In genomic region chr10:52194188-52194587, GRCh38 we compare ENCODE assay signal across 4 cellular contexts.
"Had no signal": no experiment of that assay in that cellular context is flagged by ENCODE, and none has a peak within 500 bp of the region (broad histone marks: within the 10 kb centered on the region; RNA-seq: fewer than 3 reads in every experiment).

No MANE protein-coding gene starts in this region.

- H3K4me2 ChIP-seq: GM23338 had no signal

- H3K4me3 ChIP-seq: GM23338 had no signal

- H3K27ac Mint-ChIP-seq: GM23338, H9 had no signal

- H3K4me3 Mint-ChIP-seq: GM23338, H9 had no signal

- ATAC-seq: GM23338 had no signal

- H2AFZ ChIP-seq: GM23338 had no signal

- DNase-seq: H9, HCEC 1CT, IMR-90 had no signal

- H3K9me3 Mint-ChIP-seq: GM23338, H9 had no signal
